8 cellular contexts compared by ENCODE assay signal in the genomic region with DNA sequence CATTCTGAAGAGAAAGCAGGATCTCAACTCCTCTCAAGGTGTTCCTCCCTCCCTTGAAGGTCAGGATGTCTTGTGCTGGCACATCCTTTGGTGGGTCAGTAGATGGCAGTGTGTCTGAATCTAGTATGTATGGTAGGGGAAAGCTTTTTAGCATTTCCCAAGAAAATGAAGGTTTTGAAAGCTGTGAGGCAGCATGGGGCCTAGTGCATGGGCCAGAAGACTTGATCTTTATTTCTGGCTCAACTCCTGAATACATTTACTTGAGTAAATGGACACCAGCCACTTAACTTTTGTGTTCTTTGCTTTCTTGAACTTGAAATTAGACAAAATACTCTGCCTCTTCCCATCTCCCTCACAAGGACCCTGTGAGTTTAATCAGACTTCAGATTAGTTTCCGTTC.
DNase-seq lines count a peak whose midpoint lies in the region; ATAC-seq and TF ChIP-seq lines count a peak whose summit lies in the region.

No MANE protein-coding gene starts in this region.

- H3K4me3 ChIP-seq in OCI-LY3 (ENCODE audit: low read length) (no peak overlapping the region), cardiac muscle cell (no peak overlapping the region), psoas muscle (no peak overlapping the region)

- no peaks in the 10 kb centered on the region for H3K4me1 Mint-ChIP-seq in Calu3 (ENCODE audit: low read depth, unreplicated experiment)
- peaks cover 13% of the 10 kb centered on the region for H3K4me1 Mint-ChIP-seq in activated naive CD4-positive, alpha-beta T cell treated with anti-CD3 and anti-CD28 coated beads for 36 hours (ENCODE audit: low read depth)

- no peaks in the 10 kb centered on the region for H3K4me1 ChIP-seq in OCI-LY3 (ENCODE audit: low read length)
- peaks cover 17% of the 10 kb centered on the region for H3K4me1 ChIP-seq in cardiac muscle cell (ENCODE audit: low read depth)
- peaks cover 5% of the 10 kb centered on the region for H3K4me1 ChIP-seq in psoas muscle

- DNase-seq in Calu3 (peak; percentile 25), cardiac muscle cell (ENCODE audit: low read depth in 1 of 2, low spot score in 1 of 2) (peak; percentile 66 to 85), psoas muscle (no peak), NCI-H2107 treated with DMSO at 0.1 percent for 48 hours (lab: John Stamatoyannopoulos, UW; ENCODE audit: unreplicated experiment) (no peak)
- peak; percentile 35 for DNase-seq in activated naive CD4-positive, alpha-beta T cell treated with anti-CD3 and anti-CD28 coated beads for 36 hours

- H3K9me3 Mint-ChIP-seq in Calu3 (ENCODE audit: low read depth, unreplicated experiment): no peaks in the 10 kb centered on the region
- no peaks in the 10 kb centered on the region for H3K9me3 Mint-ChIP-seq in activated naive CD4-positive, alpha-beta T cell treated with anti-CD3 and anti-CD28 coated beads for 36 hours

- H4K20me1 ChIP-seq in OCI-LY3 (ENCODE audit: insufficient read depth, low read length): no peaks in the 10 kb centered on the region

- H3K9me3 ChIP-seq in OCI-LY3 (ENCODE audit: insufficient read depth, low read length): no peaks in the 10 kb centered on the region
- no peaks in the 10 kb centered on the region for H3K9me3 ChIP-seq in cardiac muscle cell (ENCODE audit: low read depth)
- no peaks in the 10 kb centered on the region for H3K9me3 ChIP-seq in psoas muscle

- no peaks in the 10 kb centered on the region for H3K27me3 Mint-ChIP-seq in Calu3 (ENCODE audit: unreplicated experiment)
- no peaks in the 10 kb centered on the region for H3K27me3 Mint-ChIP-seq in activated naive CD4-positive, alpha-beta T cell treated with anti-CD3 and anti-CD28 coated beads for 36 hours (ENCODE audit: low read depth)

- ATAC-seq in GM19397 (IDR thresholded peaks at IDR 0.05; ENCODE audit: unreplicated experiment): peak; percentile 85
- peak; percentile 89 for ATAC-seq in HG03432 (IDR thresholded peaks at IDR 0.05; ENCODE audit: unreplicated experiment)
- peak in 1 of 4 donors; percentile 58 for ATAC-seq in psoas muscle

- H3K27ac ChIP-seq in OCI-LY3 (ENCODE audit: low read length): no peak overlapping the region
- H3K27ac ChIP-seq in cardiac muscle cell: peak overlapping the region; percentile 41
- no peak overlapping the region for H3K27ac ChIP-seq in psoas muscle

- H3K4me3 Mint-ChIP-seq in Calu3 (ENCODE audit: low read depth, unreplicated experiment): no peak overlapping the region
- H3K4me3 Mint-ChIP-seq in activated naive CD4-positive, alpha-beta T cell treated with anti-CD3 and anti-CD28 coated beads for 36 hours: no peak overlapping the region

- intact Hi-C loops in Calu3 (cut with micrococcal nuclease; ENCODE audit: unreplicated experiment): loop anchor here (5.0 to 10.0 kb wide), 2 partner anchors 146 to 1253 kb away; no protein-coding TSS in a partner anchor
- intact Hi-C loops in activated naive CD4-positive, alpha-beta T cell treated with anti-CD3 and anti-CD28 coated beads for 36 hours (cut with micrococcal nuclease): loop anchor here (1.0 to 5.0 kb wide), 5 partner anchors 96 to 1253 kb away; no protein-coding TSS in a partner anchor
- intact Hi-C loops in psoas muscle (cut with DNase I): loop anchor here in 1 of 2 donors (5.0 kb wide), 1 partner anchor 1253 kb away; no protein-coding TSS in a partner anchor

- TF ChIP-seq CTCF in Calu3 (IDR thresholded peaks at IDR 0.05; ENCODE audit: unreplicated experiment) (peak; percentile 44), OCI-LY3 (IDR thresholded peaks at IDR 0.05; ENCODE audit: low read depth, low read length) (peak; percentile 67), cardiac muscle cell (IDR thresholded peaks at IDR 0.05; ENCODE audit: low read depth, low read length) (peak; percentile 86), psoas muscle (IDR thresholded peaks at IDR 0.05) (peak; percentile 45)

- no TSS peak for BruUV-seq in Calu3 (replicated peaks; lab: Mats Ljungman, UMichigan)

- H3K36me3 ChIP-seq in OCI-LY3 (replicated peaks; ENCODE audit: low read depth, low read length) (no peaks in the 10 kb centered on the region), cardiac muscle cell (no peaks in the 10 kb centered on the region), psoas muscle (ENCODE audit: insufficient read depth in 1 of 2, low read depth in 1 of 2) (no peaks in the 10 kb centered on the region)

- no peak overlapping the region for H3K27ac Mint-ChIP-seq in Calu3 (ENCODE audit: unreplicated experiment)
- no peak overlapping the region for H3K27ac Mint-ChIP-seq in activated naive CD4-positive, alpha-beta T cell treated with anti-CD3 and anti-CD28 coated beads for 36 hours

- H3K27me3 ChIP-seq in OCI-LY3 (ENCODE audit: low read depth, low read length) (no peaks in the 10 kb centered on the region), cardiac muscle cell (no peaks in the 10 kb centered on the region), psoas muscle (ENCODE audit: insufficient read depth in 3 of 3, low read length in 2 of 3) (no peaks in the 10 kb centered on the region)

- no peak overlapping the region for H2AFZ ChIP-seq in OCI-LY3 (ENCODE audit: low read depth, low read length)

- 0 out of 2 replicates have a peak overlapping the region, but pooled peaks have one; percentile 31 for H3K4me2 ChIP-seq in OCI-LY3 (ENCODE audit: low read length)

- 21 to 42% (median 24%) methylated on average over 1 of the region's 1 CpG for WGBS in psoas muscle, 3 donors

- H3K36me3 Mint-ChIP-seq in Calu3 (ENCODE audit: insufficient read depth, unreplicated experiment): no peaks in the 10 kb centered on the region
- H3K36me3 Mint-ChIP-seq in activated naive CD4-positive, alpha-beta T cell treated with anti-CD3 and anti-CD28 coated beads for 36 hours (ENCODE audit: low read depth): no peaks in the 10 kb centered on the region

- no peak overlapping the region for H3K9ac ChIP-seq in OCI-LY3 (ENCODE audit: low read length)

- no peaks in the 10 kb centered on the region for H3K79me2 ChIP-seq in OCI-LY3 (ENCODE audit: low read length)

- CTCF ChIA-PET in Calu3 (lab: Charles Lee): no interaction called here
- CTCF ChIA-PET in activated naive CD4-positive, alpha-beta T cell treated with anti-CD3 and anti-CD28 coated beads for 36 hours (lab: Charles Lee): interaction anchor here (0.7 to 1.5 kb wide), 8 partner anchors 14 to 1253 kb away, joined by 3 to 4 read pairs (median 4); no protein-coding TSS in a partner anchor

Comparison
In these comparisons a context has a peak if more than half of its experiments do, and no peak if none do; other contexts are left out.
1. DNase-seq: peak in Calu3 (single experiment), activated naive CD4-positive, alpha-beta T cell treated with anti-CD3 and anti-CD28 coated beads for 36 hours (single experiment) and cardiac muscle cell (2 of 2); none in psoas muscle (0 of 2) and NCI-H2107 treated with DMSO at 0.1 percent for 48 hours (single experiment).
2. Peak in every context shown above with its lines, with median percentiles within 50 percentile points of each other: CTCF ChIP-seq.